In the genomic region with DNA sequence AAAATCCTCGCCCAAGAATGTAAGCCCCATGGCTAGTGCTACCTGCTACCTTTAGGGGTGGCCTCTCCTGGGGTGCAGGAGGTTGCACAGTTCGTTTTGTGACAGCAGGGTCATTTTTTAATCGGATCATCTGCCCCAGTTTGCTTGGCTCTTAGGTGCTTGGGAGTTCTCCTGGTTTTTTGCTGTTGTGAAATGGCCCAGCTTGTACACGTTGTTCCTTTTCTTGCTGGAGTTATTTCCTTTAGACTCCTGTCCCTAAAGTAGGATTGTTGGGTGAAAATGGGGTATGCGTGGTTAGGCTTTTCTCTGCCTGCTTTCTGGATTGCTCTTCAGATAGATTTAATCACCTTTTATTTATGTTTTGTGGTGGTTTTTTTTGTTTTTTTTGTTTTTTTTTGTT, we compare ENCODE assay signal across 18 cellular contexts. TPM values are rescaled to one million over a fixed set of nuclear protein-coding genes. Genes with fewer than 3 reads are reported as not detected.
A peak's percentile ranks its signal among the peaks of the same experiment; 100 is the strongest.
DNase-seq lines count a peak whose midpoint lies in the region; TF ChIP-seq lines count a peak whose summit lies in the region.
"Had no signal": no experiment of that assay in that cellular context is flagged by ENCODE, and none has a peak within 500 bp of the region (broad histone marks: within the 10 kb centered on the region; RNA-seq: fewer than 3 reads in every experiment).

No MANE protein-coding gene starts in this region.

- no peaks in the 10 kb centered on the region for H3K27me3 Mint-ChIP-seq in T-helper 1 cell treated with Interleukin-12 subunit alpha and Interleukin-12 subunit beta and Interleukin-4 antibody, amounts not matched to agents 30 μg/mL and 1 μg/mL, for 36 hours (ENCODE audit: low read depth)
- no peaks in the 10 kb centered on the region for H3K27me3 Mint-ChIP-seq in dendritic cell treated with granulocyte-macrophage colony-stimulating factor and Interleukin-4, amounts not matched to agents 40 ng/mL and 50 ng/mL, for 4 days
- H3K27me3 Mint-ChIP-seq in nephron progenitor cell (ENCODE audit: low read depth, poor library complexity): peaks cover 7% of the 10 kb centered on the region
- H3K27me3 Mint-ChIP-seq: activated CD4-positive, alpha-beta T cell treated with anti-CD3 and anti-CD28 coated beads for 36 hours; activated naive CD4-positive, alpha-beta T cell treated with anti-CD3 and anti-CD28 coated beads, Interleukin-2, amount 50 U/mL, for 24 hours had no signal

- peaks cover 0 to 24% (median 0%) of the 10 kb centered on the region in 3 donors for H3K36me3 ChIP-seq in tibial nerve

- H3K36me3 Mint-ChIP-seq in T-helper 1 cell treated with Interleukin-12 subunit alpha and Interleukin-12 subunit beta and Interleukin-4 antibody, amounts not matched to agents 30 μg/mL and 1 μg/mL, for 36 hours (ENCODE audit: low read depth): peaks cover 90% of the 10 kb centered on the region
- peaks cover 69% of the 10 kb centered on the region for H3K36me3 Mint-ChIP-seq in dendritic cell treated with granulocyte-macrophage colony-stimulating factor and Interleukin-4, amounts not matched to agents 40 ng/mL and 50 ng/mL, for 4 days (ENCODE audit: low read depth)
- peaks cover 75% of the 10 kb centered on the region for H3K36me3 Mint-ChIP-seq in nephron progenitor cell (ENCODE audit: low read depth)

- peaks cover 21% of the 10 kb centered on the region for H3K4me1 Mint-ChIP-seq in T-helper 1 cell treated with Interleukin-12 subunit alpha and Interleukin-12 subunit beta and Interleukin-4 antibody, amounts not matched to agents 30 μg/mL and 1 μg/mL, for 36 hours (ENCODE audit: low read depth)
- peaks cover 64% of the 10 kb centered on the region for H3K4me1 Mint-ChIP-seq in dendritic cell treated with granulocyte-macrophage colony-stimulating factor and Interleukin-4, amounts not matched to agents 40 ng/mL and 50 ng/mL, for 4 days (ENCODE audit: low read depth)
- peaks cover 35% of the 10 kb centered on the region for H3K4me1 Mint-ChIP-seq in nephron progenitor cell

- no peak for TF ChIP-seq CTCF in nephron progenitor cell (IDR thresholded peaks at IDR 0.05)
- no peak for TF ChIP-seq CTCF in tibial nerve (IDR thresholded peaks at IDR 0.05)

- peaks cover 0 to 38% (median 6%) of the 10 kb centered on the region in 4 donors for H3K4me1 ChIP-seq in tibial nerve

- DNase-seq in T-helper 1 cell: no peak
- no peak for DNase-seq in nephron progenitor cell
- peak in 1 of 2 donors; percentile 46 for DNase-seq in tibial nerve (ENCODE audit: low spot score in 2 of 2)
- no peak for DNase-seq in pons (ENCODE audit: low spot score)
- no peak for DNase-seq in amniotic stem cell (lab: John Stamatoyannopoulos, UW)
- DNase-seq in 8988T: no peak
- DNase-seq: activated CD4-positive, alpha-beta T cell treated with anti-CD3 and anti-CD28 coated beads for 36 hours; DMS79; effector CD8-positive, alpha-beta T cell; natural killer cell; NCI-H187 treated with DMSO at 0.1 percent for 48 hours; SIG-M5; substantia nigra; T-helper 9 cell had no signal

- peaks cover 67% of the 10 kb centered on the region for H3K9me3 Mint-ChIP-seq in T-helper 1 cell treated with Interleukin-12 subunit alpha and Interleukin-12 subunit beta and Interleukin-4 antibody, amounts not matched to agents 30 μg/mL and 1 μg/mL, for 36 hours
- H3K9me3 Mint-ChIP-seq in dendritic cell treated with granulocyte-macrophage colony-stimulating factor and Interleukin-4, amounts not matched to agents 40 ng/mL and 50 ng/mL, for 4 days: peaks cover 48% of the 10 kb centered on the region
- H3K9me3 Mint-ChIP-seq in nephron progenitor cell: peaks cover 63% of the 10 kb centered on the region
- H3K9me3 Mint-ChIP-seq: activated naive CD4-positive, alpha-beta T cell treated with anti-CD3 and anti-CD28 coated beads, Interleukin-2, amount 50 U/mL, for 24 hours had no signal

- peak overlapping the region in 3 of 4 donors; percentile 80 to 87 (median 86) for H3K27ac ChIP-seq in tibial nerve
- H3K27ac ChIP-seq: 22Rv1 had no signal

- no peak overlapping the region for H3K4me3 Mint-ChIP-seq in T-helper 1 cell treated with Interleukin-12 subunit alpha and Interleukin-12 subunit beta and Interleukin-4 antibody, amounts not matched to agents 30 μg/mL and 1 μg/mL, for 36 hours
- H3K4me3 Mint-ChIP-seq in dendritic cell treated with granulocyte-macrophage colony-stimulating factor and Interleukin-4, amounts not matched to agents 40 ng/mL and 50 ng/mL, for 4 days: no peak overlapping the region
- no peak overlapping the region for H3K4me3 Mint-ChIP-seq in nephron progenitor cell
- H3K4me3 Mint-ChIP-seq: activated CD4-positive, alpha-beta T cell treated with anti-CD3 and anti-CD28 coated beads for 36 hours; activated naive CD4-positive, alpha-beta T cell treated with anti-CD3 and anti-CD28 coated beads, Interleukin-2, amount 50 U/mL, for 24 hours; natural killer cell had no signal

- H3K27me3 ChIP-seq in tibial nerve: no peaks in the 10 kb centered on the region

- peaks cover 0 to 23% (median 0%) of the 10 kb centered on the region in 4 donors for H3K9me3 ChIP-seq in tibial nerve

- intact Hi-C loops in dendritic cell treated with granulocyte-macrophage colony-stimulating factor and Interleukin-4, amounts not matched to agents 40 ng/mL and 50 ng/mL, for 4 days (cut with micrococcal nuclease): no loop called here

- peak overlapping the region; percentile 36 for H3K27ac Mint-ChIP-seq in T-helper 1 cell treated with Interleukin-12 subunit alpha and Interleukin-12 subunit beta and Interleukin-4 antibody, amounts not matched to agents 30 μg/mL and 1 μg/mL, for 36 hours
- H3K27ac Mint-ChIP-seq in dendritic cell treated with granulocyte-macrophage colony-stimulating factor and Interleukin-4, amounts not matched to agents 40 ng/mL and 50 ng/mL, for 4 days: peak overlapping the region; percentile 85
- H3K27ac Mint-ChIP-seq in nephron progenitor cell: peak overlapping the region; percentile 45
- H3K27ac Mint-ChIP-seq: activated CD4-positive, alpha-beta T cell treated with anti-CD3 and anti-CD28 coated beads for 36 hours; activated naive CD4-positive, alpha-beta T cell treated with anti-CD3 and anti-CD28 coated beads, Interleukin-2, amount 50 U/mL, for 24 hours; natural killer cell had no signal

- TF ChIP-seq EP300 in tibial nerve (IDR thresholded peaks at IDR 0.05): peak in 1 of 2 donors; percentile 69

- TF ChIP-seq POLR2A in tibial nerve (IDR thresholded peaks at IDR 0.05): no peak

- no peak overlapping the region for H3K4me3 ChIP-seq in tibial nerve

- WGBS in tibial nerve, 2 donors: 83 to 86% methylated on average over 5 of the region's 5 CpGs

RNA-seq across cellular contexts. Expression of a gene that starts 25.8 kb away (rescaled TPM):
- 10 to 100 TPM; 24.3 to 32.2 (median 25.7) TPM for total RNA-seq in tibial nerve
